ENCODE assay signal across 1 cellular context in the genomic region with DNA sequence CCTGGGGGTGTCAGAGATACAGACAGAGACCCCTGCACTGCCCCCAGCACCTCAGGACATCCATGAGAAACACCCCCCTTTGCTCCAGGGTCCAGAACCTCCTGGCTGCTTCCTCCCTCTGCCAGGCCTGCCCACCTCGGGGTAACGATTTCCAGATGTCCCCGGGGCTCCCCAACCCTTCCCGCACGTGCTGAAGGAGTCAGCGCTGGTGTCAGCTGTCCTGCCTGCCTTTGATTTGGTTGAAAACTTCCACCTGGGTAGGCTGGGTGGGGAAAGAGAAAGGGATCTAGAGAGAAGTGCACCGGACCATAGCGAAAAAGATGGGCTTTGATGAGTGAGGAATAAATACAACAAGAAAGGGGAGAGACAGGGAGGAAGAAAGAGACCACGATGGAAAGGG.
A peak's percentile ranks its signal among the peaks of the same experiment; 100 is the strongest.
TF ChIP-seq lines count a peak whose summit lies in the region.

No MANE protein-coding gene starts in this region.

TF ChIP-seq in IMR-90, 13 proteins besides CTCF, POLR2A, EP300 and RAD21:
- no peak for TF ChIP-seq CEBPB (IDR thresholded peaks at IDR 0.05; ENCODE audit: low read depth, low read length)
- TF ChIP-seq BHLHE40 (IDR thresholded peaks at IDR 0.05; ENCODE audit: low read depth, low read length) = peak; percentile 43; the same call in 1 of the 2 replicates
TF ChIP-seq in IMR-90: peak in this region for 1.
